Comparison of ENCODE assay signal across 25 cellular contexts in the genomic region with DNA sequence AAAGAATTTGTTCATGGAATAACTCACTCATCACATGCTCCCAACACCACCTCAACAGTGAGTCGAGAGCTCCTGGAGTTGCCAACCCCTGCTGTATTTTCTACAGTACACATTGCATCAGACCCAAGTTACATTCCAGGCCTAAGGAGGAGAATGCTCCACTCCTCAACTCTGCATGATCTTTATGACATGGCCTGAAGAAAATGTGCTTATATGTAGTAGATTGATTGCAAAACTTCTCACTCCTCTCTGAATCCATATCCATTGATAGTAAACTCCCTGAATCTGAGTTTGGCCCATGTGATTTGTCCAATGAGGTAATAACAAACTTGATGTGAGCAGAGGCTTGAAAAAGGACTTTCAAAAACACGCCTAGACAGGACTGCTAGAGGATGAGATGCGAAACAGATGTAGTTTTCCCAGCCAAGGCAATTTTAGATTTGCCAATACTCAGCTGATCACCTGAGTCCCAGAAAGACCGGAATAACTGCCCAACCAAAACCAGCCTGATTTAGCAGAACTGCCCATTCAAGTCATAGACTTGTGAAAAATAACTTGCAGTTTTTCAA. TPM values are rescaled to one million over a fixed set of nuclear protein-coding genes. Genes with fewer than 3 reads are reported as not detected.
DNase-seq lines count a peak whose midpoint lies in the region; ATAC-seq and TF ChIP-seq lines count a peak whose summit lies in the region.
"Had no signal": no experiment of that assay in that cellular context is flagged by ENCODE, and none has a peak within 500 bp of the region (broad histone marks: within the 10 kb centered on the region; RNA-seq: fewer than 3 reads in every experiment).

No MANE protein-coding gene starts in this region.

- H3K27ac ChIP-seq in SK-N-MC (peak overlapping the region; percentile 98), left lung (no peak overlapping the region)
- H3K27ac ChIP-seq: PC-9, prostate gland, skin epidermis had no signal

- no peak overlapping the region for H3K4me3 ChIP-seq in SK-N-MC
- H3K4me3 ChIP-seq in left lung, result no peak overlapping the region
- H3K4me3 ChIP-seq: PC-9, prostate gland, skin epidermis had no signal

- H3K4me1 ChIP-seq in left lung, result no peaks in the 10 kb centered on the region
- H3K4me1 ChIP-seq: prostate gland had no signal

- H3K27ac Mint-ChIP-seq in WTC11, result no peak overlapping the region
- H3K27ac Mint-ChIP-seq: activated naive CD8-positive, alpha-beta T cell; activated T-helper 17 cell treated with anti-CD3 and anti-CD28 coated beads, Interleukin-2, amount 50 U/mL, for 72 hours had no signal

- H3K27me3 Mint-ChIP-seq in WTC11 (ENCODE audit: low read depth), result peaks cover 10% of the 10 kb centered on the region

- peak; percentile 38 for DNase-seq in AG20443 (ENCODE audit: low spot score)
- no peak for DNase-seq in SK-N-MC (ENCODE audit: low read depth, low spot score)
- no peak for DNase-seq in left lung
- no peak for DNase-seq in activated naive CD4-positive, alpha-beta T cell (lab: John Stamatoyannopoulos, UW)
- DNase-seq in stimulated activated naive CD4-positive, alpha-beta T cell treated with Interleukin-2 at 50 U/mL for 16 hours (lab: John Stamatoyannopoulos, UW), result no peak
- no peak for DNase-seq in WTC11 (ENCODE audit: low spot score)
- DNase-seq: ACHN; activated CD4-positive, alpha-beta T cell treated with anti-CD3 and anti-CD28 coated beads, Interleukin-2, amount 50 U/mL, for 48 hours; activated CD8-positive, alpha-beta memory T cell treated with anti-CD3 and anti-CD28 coated beads, Interleukin-2, amount 50 U/mL, for 48 hours; C1 segment of cervical spinal cord; effector CD4-positive, alpha-beta T cell; erythroblast; KBM-7; NCI-H1436; NCI-H510A; NK-92 treated with Interleukin-12 subunit alpha and Interleukin-12 subunit beta, amount 100 ng/mL, for 24 hours; PC-9; SHP77; stimulated activated CD4-positive, alpha-beta T cell treated with anti-CD3 and anti-CD28 coated beads, Interleukin-1b, Interleukin-23, amount 100 ng/mL, for 48 hours had no signal

- peak overlapping the region; percentile 35 for H3K9ac ChIP-seq in SK-N-MC (ENCODE audit: insufficient read length)

- peaks cover 9% of the 10 kb centered on the region for H3K9me3 Mint-ChIP-seq in WTC11

- ATAC-seq in esophagus mucosa, result peak; percentile 96
- peak; percentile 53 for ATAC-seq in left lung
- no peak for ATAC-seq in HG02610 (IDR thresholded peaks at IDR 0.05; ENCODE audit: unreplicated experiment)
- no peak for ATAC-seq in WTC11
- ATAC-seq: activated T-helper 17 cell treated with anti-CD3 and anti-CD28 coated beads, Interleukin-2, amount 50 U/mL, for 72 hours had no signal

- TF ChIP-seq CTCF in left lung (IDR thresholded peaks at IDR 0.05), result no peak
- TF ChIP-seq CTCF in WTC11 (IDR thresholded peaks at IDR 0.05), result no peak

- POLR2A ChIA-PET in WTC11 (lab: Charles Lee), result no interaction called here

- H3K36me3 ChIP-seq in SK-N-MC (ENCODE audit: insufficient read depth, low read length) (peaks cover 4% of the 10 kb centered on the region; the same call in 1 of the 2 replicates), left lung (no peaks in the 10 kb centered on the region)
- H3K36me3 ChIP-seq: prostate gland had no signal

- H3K4me3 Mint-ChIP-seq in WTC11, result no peak overlapping the region
- H3K4me3 Mint-ChIP-seq: activated naive CD8-positive, alpha-beta T cell; activated T-helper 17 cell treated with anti-CD3 and anti-CD28 coated beads, Interleukin-2, amount 50 U/mL, for 72 hours had no signal

- peaks cover 7% of the 10 kb centered on the region for H3K4me1 Mint-ChIP-seq in WTC11
- H3K4me1 Mint-ChIP-seq: activated T-helper 17 cell treated with anti-CD3 and anti-CD28 coated beads, Interleukin-2, amount 50 U/mL, for 72 hours had no signal

- CTCF ChIA-PET in WTC11 (lab: Charles Lee), result no interaction called here

- H3K9me3 ChIP-seq in SK-N-MC (ENCODE audit: low read depth, low read length) (no peaks in the 10 kb centered on the region; the same call in 1 of the 2 replicates), left lung (no peaks in the 10 kb centered on the region)
- H3K9me3 ChIP-seq: prostate gland had no signal

- no peaks in the 10 kb centered on the region for H3K36me3 Mint-ChIP-seq in WTC11
- H3K36me3 Mint-ChIP-seq: activated naive CD8-positive, alpha-beta T cell had no signal

- intact Hi-C loops in left lung (cut with DNase I), result no loop called here

- H3K27me3 ChIP-seq in left lung, result no peaks in the 10 kb centered on the region

TF ChIP-seq in WTC11, 78 proteins besides CTCF, POLR2A, EP300 and RAD21:
- TF ChIP-seq MXD4 (CRISPR knock-in tag; IDR thresholded peaks at IDR 0.05; ENCODE audit: borderline replicate concordance) (no peak), NFATC4 (CRISPR knock-in tag; IDR thresholded peaks at IDR 0.05) (no peak), MYBL2 (CRISPR knock-in tag; IDR thresholded peaks at IDR 0.05) (no peak), IRF2 (CRISPR knock-in tag; IDR thresholded peaks at IDR 0.05; ENCODE audit: borderline replicate concordance, low read depth) (no peak), ELF4 (CRISPR knock-in tag; IDR thresholded peaks at IDR 0.05; ENCODE audit: low read depth) (no peak), MLX (CRISPR knock-in tag; IDR thresholded peaks at IDR 0.05) (no peak)

RNA-seq across cellular contexts. Expression of gene PAPPA, which starts 29.0 kb away (rescaled TPM):
- total RNA-seq in esophagus mucosa, result 9.4 TPM
- total RNA-seq in left lung, result 1 to 10 TPM; 4.3 to 9.8 TPM
- total RNA-seq in WTC11 (2021), result 0.22 to 0.53 TPM (median 0.34 TPM) in 3 replicates

Comparison
In these comparisons a context has a peak if more than half of its experiments do, and no peak if none do; other contexts are left out.
1. ATAC-seq: peak in esophagus mucosa (single experiment) and left lung (single experiment); none in HG02610 (single experiment) and WTC11 (single experiment).